ENCODE assay signal across 8 cellular contexts in genomic region chr20:35284267-35284991, GRCh38. TPM values are rescaled to one million over a fixed set of nuclear protein-coding genes. Genes with fewer than 3 reads are reported as not detected.
DNase-seq lines count a peak whose midpoint lies in the region; ATAC-seq and TF ChIP-seq lines count a peak whose summit lies in the region.

EIF6 (minus strand) TSS chr20:35284772; CDS start chr20:35284487, 285 bp downstream.

- no peak for TF ChIP-seq POLR2A in vagina (IDR thresholded peaks at IDR 0.05)

- H3K27me3 ChIP-seq in ascending aorta (no peaks in the 10 kb centered on the region), rectal smooth muscle tissue (ENCODE audit: control insufficient read depth, insufficient read depth, low read length) (no peaks in the 10 kb centered on the region), vagina (no peaks in the 10 kb centered on the region)

- peak within 1 kb of the TSS; percentile 79 to 85 for H3K4me3 ChIP-seq in ascending aorta
- peak within 1 kb of the TSS; percentile 72 for H3K4me3 ChIP-seq in rectal smooth muscle tissue (ENCODE audit: low read length)
- H3K4me3 ChIP-seq in vagina = peak within 1 kb of the TSS; percentile 69 to 76

- no peaks in the 10 kb centered on the region for H3K9me3 ChIP-seq in ascending aorta
- H3K9me3 ChIP-seq in vagina = no peaks in the 10 kb centered on the region

- ATAC-seq in HG02642 (IDR thresholded peaks at IDR 0.05; ENCODE audit: poor library complexity, unreplicated experiment) = peak; percentile 78

- intact Hi-C loops in T-helper 2 cell treated with Interferon-gamma antibody and Interleukin-4, amounts not matched to agents 100 ng/mL and 5 ng/mL, for 36 hours (cut with micrococcal nuclease) = no loop called here
- intact Hi-C loops in ascending aorta (cut with DNase I) = no loop called here
- intact Hi-C loops in vagina (cut with DNase I) = no loop called here

- peaks cover 6 to 24% of the 10 kb centered on the region in 2 donors for H3K4me1 ChIP-seq in ascending aorta
- peaks cover 10% of the 10 kb centered on the region for H3K4me1 ChIP-seq in rectal smooth muscle tissue (ENCODE audit: control insufficient read depth, insufficient read depth, low read length)
- H3K4me1 ChIP-seq in vagina = peaks cover 40% of the 10 kb centered on the region

- H3K36me3 ChIP-seq in ascending aorta (peaks cover 10 to 22% of the 10 kb centered on the region in 2 donors), rectal smooth muscle tissue (ENCODE audit: control insufficient read depth, insufficient read depth, low read length) (peaks cover 12% of the 10 kb centered on the region), vagina (peaks cover 0 to 14% of the 10 kb centered on the region in 2 donors)

- DNase-seq in GM04504 (ENCODE audit: low read depth) (peak; percentile 72), NCI-H1694 treated with DMSO at 0.1 percent for 48 hours (lab: John Stamatoyannopoulos, UW) (peak; percentile 77), ascending aorta (ENCODE audit: low spot score in 2 of 2) (peak in 1 of 2 donors; percentile 92), hepatic stellate cell (ENCODE audit: low spot score) (peak; percentile 94), vagina (ENCODE audit: extremely low spot score in 2 of 2) (no peak)

- H3K27ac ChIP-seq in ascending aorta (peak within 1 kb of the TSS; percentile 74 to 75), rectal smooth muscle tissue (ENCODE audit: low read depth, low read length) (peak within 1 kb of the TSS; percentile 79), vagina (peak within 1 kb of the TSS; percentile 81)

- TF ChIP-seq CTCF in ascending aorta (IDR thresholded peaks at IDR 0.05) (no peak), vagina (IDR thresholded peaks at IDR 0.05) (no peak)

- H3K9ac ChIP-seq in rectal smooth muscle tissue (ENCODE audit: low read length) = peak within 1 kb of the TSS; percentile 74

RNA-seq across cellular contexts. Expression of gene EIF6, which starts in this region (rescaled TPM):
- 111 and 112 TPM in 2 replicates for total RNA-seq in T-helper 2 cell treated with Interferon-gamma antibody and Interleukin-4, amounts not matched to agents 100 ng/mL and 5 ng/mL, for 36 hours
- total RNA-seq in ascending aorta = 98.0 TPM
- 124 TPM for total RNA-seq in vagina

Comparison
In these comparisons a context has a peak if more than half of its experiments do, and no peak if none do; other contexts are left out.
1. DNase-seq: peak in GM04504 (single experiment), NCI-H1694 treated with DMSO at 0.1 percent for 48 hours (single experiment) and hepatic stellate cell (single experiment); none in vagina (0 of 2).
2. Peak in every context shown above with its lines, with median percentiles within 50 percentile points of each other: H3K27ac ChIP-seq and H3K4me3 ChIP-seq.